11 cellular contexts compared by ENCODE assay signal in genomic region chr1:228274452-228275153, GRCh38.
DNase-seq lines count a peak whose midpoint lies in the region; ATAC-seq and TF ChIP-seq lines count a peak whose summit lies in the region.
"Had no signal": no experiment of that assay in that cellular context is flagged by ENCODE, and none has a peak within 500 bp of the region (broad histone marks: within the 10 kb centered on the region; RNA-seq: fewer than 3 reads in every experiment).

No MANE protein-coding gene starts in this region.

- no peak for ATAC-seq in memory B cell (ENCODE audit: low read depth)

- H3K4me1 ChIP-seq in subcutaneous abdominal adipose tissue (ENCODE audit: control insufficient read depth in 5 of 5, insufficient read depth in 5 of 5, low read length in 5 of 5) (peaks cover 0 to 24% (median 18%) of the 10 kb centered on the region in 5 donors), esophagus squamous epithelium (peaks cover 8 to 26% (median 12%) of the 10 kb centered on the region in 3 donors)

- H3K9ac ChIP-seq in subcutaneous abdominal adipose tissue (ENCODE audit: low read length in 5 of 5): peak overlapping the region in 2 of 5 donors; percentile 60 to 81

- H3K27ac ChIP-seq in subcutaneous abdominal adipose tissue (ENCODE audit: low read depth, low read length): no peak overlapping the region
- no peak overlapping the region for H3K27ac ChIP-seq in esophagus squamous epithelium

- intact Hi-C loops in activated T-helper 1 cell treated with anti-CD3 and anti-CD28 coated beads, Interleukin-12 subunit alpha, Interleukin-12 subunit beta, Interleukin-2, Interleukin-4 antibody, amounts not matched to agents 30 ng/mL and 10 ng/mL and 1 ng/mL, durations not matched to agents 14 hours and 24 hours and 36 hours (cut with micrococcal nuclease): loop anchor here (5.0 to 10.0 kb wide), 3 partner anchors 213 to 540 kb away; partner anchors contain the start of genes JMJD4, RNF187 and SNAP47
- intact Hi-C loops in esophagus squamous epithelium (cut with DNase I): no loop called here

- no peak overlapping the region for H3K27ac Mint-ChIP-seq in activated naive CD4-positive, alpha-beta T cell treated with anti-CD3 and anti-CD28 coated beads, Interleukin-2, amount 10 ng/mL, durations not matched to agents 7 days and 5 days
- H3K27ac Mint-ChIP-seq in activated T-helper 1 cell treated with anti-CD3 and anti-CD28 coated beads, Interleukin-12 subunit alpha, Interleukin-12 subunit beta, Interleukin-2, Interleukin-4 antibody, amounts not matched to agents 30 ng/mL and 10 ng/mL and 1 ng/mL, durations not matched to agents 14 hours and 24 hours and 36 hours: peak overlapping the region; percentile 55
- no peak overlapping the region for H3K27ac Mint-ChIP-seq in memory B cell

- H3K27me3 ChIP-seq in subcutaneous abdominal adipose tissue (ENCODE audit: control insufficient read depth in 5 of 5, insufficient read depth in 4 of 5, low read length in 5 of 5): no peaks in the 10 kb centered on the region
- no peaks in the 10 kb centered on the region for H3K27me3 ChIP-seq in esophagus squamous epithelium

- H3K4me3 Mint-ChIP-seq in activated naive CD4-positive, alpha-beta T cell treated with anti-CD3 and anti-CD28 coated beads, Interleukin-2, amount 10 ng/mL, durations not matched to agents 7 days and 5 days: peak overlapping the region; percentile 74
- H3K4me3 Mint-ChIP-seq in activated T-helper 1 cell treated with anti-CD3 and anti-CD28 coated beads, Interleukin-12 subunit alpha, Interleukin-12 subunit beta, Interleukin-2, Interleukin-4 antibody, amounts not matched to agents 30 ng/mL and 10 ng/mL and 1 ng/mL, durations not matched to agents 14 hours and 24 hours and 36 hours: peak overlapping the region; percentile 74
- peak overlapping the region; percentile 87 for H3K4me3 Mint-ChIP-seq in memory B cell

- WGBS in esophagus squamous epithelium, 2 donors: no CpG with 5 or more reads among the region's 25 CpGs

- no peaks in the 10 kb centered on the region for H3K9me3 Mint-ChIP-seq in activated naive CD4-positive, alpha-beta T cell treated with anti-CD3 and anti-CD28 coated beads, Interleukin-2, amount 10 ng/mL, durations not matched to agents 7 days and 5 days
- no peaks in the 10 kb centered on the region for H3K9me3 Mint-ChIP-seq in activated T-helper 1 cell treated with anti-CD3 and anti-CD28 coated beads, Interleukin-12 subunit alpha, Interleukin-12 subunit beta, Interleukin-2, Interleukin-4 antibody, amounts not matched to agents 30 ng/mL and 10 ng/mL and 1 ng/mL, durations not matched to agents 14 hours and 24 hours and 36 hours
- H3K9me3 Mint-ChIP-seq in memory B cell: no peaks in the 10 kb centered on the region

- H3K4me1 Mint-ChIP-seq in activated naive CD4-positive, alpha-beta T cell treated with anti-CD3 and anti-CD28 coated beads, Interleukin-2, amount 10 ng/mL, durations not matched to agents 7 days and 5 days: peaks cover 13% of the 10 kb centered on the region
- peaks cover 8% of the 10 kb centered on the region for H3K4me1 Mint-ChIP-seq in activated T-helper 1 cell treated with anti-CD3 and anti-CD28 coated beads, Interleukin-12 subunit alpha, Interleukin-12 subunit beta, Interleukin-2, Interleukin-4 antibody, amounts not matched to agents 30 ng/mL and 10 ng/mL and 1 ng/mL, durations not matched to agents 14 hours and 24 hours and 36 hours (ENCODE audit: low read depth)
- H3K4me1 Mint-ChIP-seq in memory B cell: peaks cover 7% of the 10 kb centered on the region

- DNase-seq in activated naive CD4-positive, alpha-beta T cell treated with anti-CD3 and anti-CD28 coated beads, Interleukin-2, amount 10 ng/mL, durations not matched to agents 7 days and 5 days: no peak
- DNase-seq in activated naive CD4-positive, alpha-beta T cell (lab: John Stamatoyannopoulos, UW): no peak
- no peak for DNase-seq in activated T-helper 1 cell treated with anti-CD3 and anti-CD28 coated beads, Interleukin-12 subunit alpha, Interleukin-12 subunit beta, Interleukin-2, Interleukin-4 antibody, amounts not matched to agents 30 ng/mL and 10 ng/mL and 1 ng/mL, durations not matched to agents 14 hours and 24 hours and 36 hours (ENCODE audit: low spot score)
- DNase-seq in memory B cell (ENCODE audit: low spot score in 2 of 2) (no peak), NCI-H226 (no peak), esophagus squamous epithelium (lab: John Stamatoyannopoulos, UW) (no peak), SIG-M5 (lab: John Stamatoyannopoulos, UW) (no peak)
- DNase-seq: cerebellar nuclear complex, MM.1S, OCI-M1 had no signal

- H3K4me3 ChIP-seq in subcutaneous abdominal adipose tissue (ENCODE audit: low read depth in 1 of 5, low read length in 5 of 5) (peak overlapping the region; percentile 73 to 83 (median 73)), esophagus squamous epithelium (peak overlapping the region in 2 of 4 donors; percentile 69 to 84)

- no peak for TF ChIP-seq POLR2A in esophagus squamous epithelium (IDR thresholded peaks at IDR 0.05)

- H3K36me3 Mint-ChIP-seq in activated naive CD4-positive, alpha-beta T cell treated with anti-CD3 and anti-CD28 coated beads, Interleukin-2, amount 10 ng/mL, durations not matched to agents 7 days and 5 days: peaks cover 3% of the 10 kb centered on the region
- H3K36me3 Mint-ChIP-seq in activated T-helper 1 cell treated with anti-CD3 and anti-CD28 coated beads, Interleukin-12 subunit alpha, Interleukin-12 subunit beta, Interleukin-2, Interleukin-4 antibody, amounts not matched to agents 30 ng/mL and 10 ng/mL and 1 ng/mL, durations not matched to agents 14 hours and 24 hours and 36 hours (ENCODE audit: low read depth): no peaks in the 10 kb centered on the region
- no peaks in the 10 kb centered on the region for H3K36me3 Mint-ChIP-seq in memory B cell

- H3K27me3 Mint-ChIP-seq in activated naive CD4-positive, alpha-beta T cell treated with anti-CD3 and anti-CD28 coated beads, Interleukin-2, amount 10 ng/mL, durations not matched to agents 7 days and 5 days: no peaks in the 10 kb centered on the region
- no peaks in the 10 kb centered on the region for H3K27me3 Mint-ChIP-seq in activated T-helper 1 cell treated with anti-CD3 and anti-CD28 coated beads, Interleukin-12 subunit alpha, Interleukin-12 subunit beta, Interleukin-2, Interleukin-4 antibody, amounts not matched to agents 30 ng/mL and 10 ng/mL and 1 ng/mL, durations not matched to agents 14 hours and 24 hours and 36 hours (ENCODE audit: insufficient read depth)
- H3K27me3 Mint-ChIP-seq in memory B cell: no peaks in the 10 kb centered on the region

- H3K9me3 ChIP-seq in subcutaneous abdominal adipose tissue (ENCODE audit: control insufficient read depth in 5 of 5, low read length in 5 of 5): no peaks in the 10 kb centered on the region
- H3K9me3 ChIP-seq in esophagus squamous epithelium: no peaks in the 10 kb centered on the region

- CTCF ChIA-PET in activated naive CD4-positive, alpha-beta T cell treated with anti-CD3 and anti-CD28 coated beads, Interleukin-2, amount 10 ng/mL, durations not matched to agents 7 days and 5 days (lab: Charles Lee): interaction anchor here (1.3 kb wide), 1 partner anchor 110 kb away, joined by 4 read pairs; no protein-coding TSS in a partner anchor

- H3K36me3 ChIP-seq in subcutaneous abdominal adipose tissue (ENCODE audit: control insufficient read depth in 5 of 5, insufficient read depth in 5 of 5, low read length in 5 of 5): peaks cover 0 to 10% (median 0%) of the 10 kb centered on the region in 5 donors
- H3K36me3 ChIP-seq in esophagus squamous epithelium: peaks cover 0 to 40% (median 0%) of the 10 kb centered on the region in 3 donors

- no peak for TF ChIP-seq CTCF in esophagus squamous epithelium (IDR thresholded peaks at IDR 0.05)
